Comparison of ENCODE assay signal across 8 cellular contexts in genomic region chr9:93567271-93567959, GRCh38. TPM values are rescaled to one million over a fixed set of nuclear protein-coding genes. Genes with fewer than 3 reads are reported as not detected.
A peak's percentile ranks its signal among the peaks of the same experiment; 100 is the strongest.
DNase-seq lines count a peak whose midpoint lies in the region; ATAC-seq and TF ChIP-seq lines count a peak whose summit lies in the region.

No MANE protein-coding gene starts in this region.

- peak overlapping the region; percentile 70 for H3K4me3 ChIP-seq in AG04449 (ENCODE audit: low read depth, low read length)

- H3K4me1 Mint-ChIP-seq in activated B cell treated with CpG ODN at 0.5 μM for 24 hours (peaks cover 33% of the 10 kb centered on the region), glutamatergic neuron (ENCODE audit: low read depth, unreplicated experiment) (peaks cover 3% of the 10 kb centered on the region), progenitor cell of endocrine pancreas (ENCODE audit: low read depth) (peaks cover 5% of the 10 kb centered on the region)

- H3K36me3 Mint-ChIP-seq in activated B cell treated with CpG ODN at 0.5 μM for 24 hours (ENCODE audit: low read depth), result peaks cover 31% of the 10 kb centered on the region
- H3K36me3 Mint-ChIP-seq in glutamatergic neuron (ENCODE audit: unreplicated experiment), result peaks cover 10% of the 10 kb centered on the region
- peaks cover 19% of the 10 kb centered on the region for H3K36me3 Mint-ChIP-seq in progenitor cell of endocrine pancreas (ENCODE audit: insufficient read depth)

- CTCF ChIA-PET in AG04449 (lab: Yijun Ruan, JAX), result interaction anchor here (0.9 to 3.7 kb wide), 17 partner anchors 7 to 458 kb away, joined by 3 to 94 read pairs (median 9); partner anchors contain the start of gene FAM120A
- CTCF ChIA-PET in activated B cell treated with CpG ODN at 0.5 μM for 24 hours (lab: Charles Lee), result interaction anchor here (2.1 kb wide), 2 partner anchors 11 to 103 kb away, joined by 6 read pairs; no protein-coding TSS in a partner anchor

- H3K9me3 Mint-ChIP-seq in activated B cell treated with CpG ODN at 0.5 μM for 24 hours (no peaks in the 10 kb centered on the region), glutamatergic neuron (ENCODE audit: unreplicated experiment) (peaks cover 8% of the 10 kb centered on the region), progenitor cell of endocrine pancreas (ENCODE audit: low read depth) (peaks cover 10% of the 10 kb centered on the region)

- peak overlapping the region; percentile 92 for H3K27ac Mint-ChIP-seq in activated B cell treated with CpG ODN at 0.5 μM for 24 hours
- H3K27ac Mint-ChIP-seq in glutamatergic neuron (ENCODE audit: unreplicated experiment), result peak overlapping the region; percentile 89
- peak overlapping the region; percentile 94 for H3K27ac Mint-ChIP-seq in progenitor cell of endocrine pancreas

- ATAC-seq in GM21825 (IDR thresholded peaks at IDR 0.05; ENCODE audit: unreplicated experiment) (peak; percentile 0), activated B cell treated with CpG ODN at 0.5 μM for 24 hours (ENCODE audit: low read depth) (no peak), HG03354 (IDR thresholded peaks at IDR 0.05; ENCODE audit: poor library complexity, severe bottlenecking, unreplicated experiment) (no peak), omental fat pad (ENCODE audit: low FRiP score) (no peak)

- intact Hi-C loops in activated B cell treated with CpG ODN at 0.5 μM for 24 hours (cut with micrococcal nuclease), result loop anchor here (2.0 to 10.0 kb wide), 6 partner anchors 63 to 1749 kb away; partner anchors contain the start of genes BICD2, FANCC, NINJ1 and ZNF484

- no peak for TF ChIP-seq CTCF in AG04449 (IDR thresholded peaks at IDR 0.05; ENCODE audit: insufficient read depth, low read length, missing control alignments)
- no peak for TF ChIP-seq CTCF in activated B cell treated with CpG ODN at 0.5 μM for 24 hours (IDR thresholded peaks at IDR 0.05)
- no peak for TF ChIP-seq CTCF in glutamatergic neuron (IDR thresholded peaks at IDR 0.05; ENCODE audit: partially characterized antibody, unreplicated experiment)
- no peak for TF ChIP-seq CTCF in progenitor cell of endocrine pancreas (IDR thresholded peaks at IDR 0.05; ENCODE audit: unreplicated experiment)
- no peak for TF ChIP-seq CTCF in omental fat pad (IDR thresholded peaks at IDR 0.05)

- H3K27me3 Mint-ChIP-seq in activated B cell treated with CpG ODN at 0.5 μM for 24 hours (no peaks in the 10 kb centered on the region), glutamatergic neuron (ENCODE audit: unreplicated experiment) (peaks cover 2% of the 10 kb centered on the region), progenitor cell of endocrine pancreas (no peaks in the 10 kb centered on the region)

- no peak for DNase-seq in AG04449 (ENCODE audit: low read depth, low spot score)
- no peak for DNase-seq in activated B cell treated with CpG ODN at 0.5 μM for 24 hours
- no peak for DNase-seq in glutamatergic neuron
- no peak for DNase-seq in progenitor cell of endocrine pancreas (ENCODE audit: low spot score, unreplicated experiment)
- no peak for DNase-seq in T-helper 9 cell
- DNase-seq in omental fat pad (ENCODE audit: low spot score), result no peak

- H3K4me3 Mint-ChIP-seq in activated B cell treated with CpG ODN at 0.5 μM for 24 hours (peak overlapping the region; percentile 86), glutamatergic neuron (ENCODE audit: unreplicated experiment) (peak overlapping the region; percentile 86), progenitor cell of endocrine pancreas (ENCODE audit: low read depth) (peak overlapping the region; percentile 74)

- POLR2A ChIA-PET in AG04449 (lab: Yijun Ruan, JAX), result interaction anchor here (1.3 kb wide), 2 partner anchors 9 to 11 kb away, joined by 6 to 14 read pairs; partner anchors contain the start of gene PHF2
- POLR2A ChIA-PET in activated B cell treated with CpG ODN at 0.5 μM for 24 hours (lab: Charles Lee), result interaction anchor here (0.7 to 3.2 kb wide), 12 partner anchors 8 to 897 kb away, joined by 3 to 38 read pairs (median 4); partner anchors contain the start of genes FAM120A, FAM120AOS, IPPK and NINJ1

RNA-seq across cellular contexts. Expression of gene PHF2, which starts 9.0 kb away (rescaled TPM):
- total RNA-seq in activated B cell treated with CpG ODN at 0.5 μM for 24 hours (18.2 and 19.3 TPM in 2 replicates), glutamatergic neuron (ENCODE audit: unreplicated experiment) (22.9 TPM), progenitor cell of endocrine pancreas (36.5 and 37.1 TPM in 2 replicates), omental fat pad (10 to 100 TPM; 15.8 to 24.5 (median 20.4) TPM)
